In genomic region chr7:92823042-92823441, GRCh38 we compare ENCODE assay signal across 11 cellular contexts.
"Had no signal": no experiment of that assay in that cellular context is flagged by ENCODE, and none has a peak within 500 bp of the region (broad histone marks: within the 10 kb centered on the region; RNA-seq: fewer than 3 reads in every experiment).

No MANE protein-coding gene starts in this region.

- H3K27me3 Mint-ChIP-seq: effector memory CD8-positive, alpha-beta T cell had no signal

- ATAC-seq: effector memory CD8-positive, alpha-beta T cell had no signal

- H3K9me3 ChIP-seq: tibial artery, uterus had no signal

- H3K4me2 ChIP-seq: hepatocyte had no signal

- H3K4me3 Mint-ChIP-seq: effector memory CD8-positive, alpha-beta T cell; neural crest cell had no signal

- H3K4me3 ChIP-seq: coronary artery, hepatocyte, tibial artery, uterus had no signal

- H3K4me1 ChIP-seq: uterus had no signal

- DNase-seq: activated effector memory CD4-positive, alpha-beta T cell treated with Interleukin-2 at 50 U/mL for 16 hours; caudate nucleus; effector memory CD8-positive, alpha-beta T cell; kidney glomerular epithelial cell; stimulated activated CD4-positive, alpha-beta T cell treated with anti-CD3 and anti-CD28 coated beads, Interleukin-2, amount 100 ng/mL, for 48 hours; tibial artery; uterus had no signal

- H3K27me3 ChIP-seq: hepatocyte, tibial artery, uterus had no signal

- H3K27ac Mint-ChIP-seq: effector memory CD8-positive, alpha-beta T cell had no signal

- H3K36me3 ChIP-seq: tibial artery, uterus had no signal

- H2AFZ ChIP-seq: hepatocyte had no signal

- H3K27ac ChIP-seq: coronary artery, hepatocyte, uterus, VCaP had no signal
